ENCODE assay signal across 16 cellular contexts in genomic region chr20:61922936-61923335, GRCh38.
A peak's percentile ranks its signal among the peaks of the same experiment; 100 is the strongest.
DNase-seq lines count a peak whose midpoint lies in the region; ATAC-seq and TF ChIP-seq lines count a peak whose summit lies in the region.
"Had no signal": no experiment of that assay in that cellular context is flagged by ENCODE, and none has a peak within 500 bp of the region (broad histone marks: within the 10 kb centered on the region; RNA-seq: fewer than 3 reads in every experiment).

No MANE protein-coding gene starts in this region.

- TF ChIP-seq CTCF in HEK293 (tag by site-specific recombination; IDR thresholded peaks at IDR 0.05) (no peak), chondrocyte (IDR thresholded peaks at IDR 0.05) (no peak), lower lobe of right lung (IDR thresholded peaks at IDR 0.05) (no peak)

- peak; percentile 40 for DNase-seq in chondrocyte (ENCODE audit: low spot score)
- DNase-seq in lower lobe of right lung: peak; percentile 23
- DNase-seq in posterior vena cava (ENCODE audit: low spot score): peak; percentile 32
- no peak for DNase-seq in SKM-1 treated with dmso at 0.1 percent for 144 hours (lab: John Stamatoyannopoulos, UW; ENCODE audit: unreplicated experiment)
- DNase-seq in activated gamma-delta T cell (lab: John Stamatoyannopoulos, UW): no peak
- DNase-seq in RKO (ENCODE audit: low spot score): no peak
- DNase-seq: C1 segment of cervical spinal cord; Calu3; CD4-positive, alpha-beta memory T cell; COR-L47; DMS53; DMS79 treated with DMSO at 0.1 percent for 48 hours; GM23248; HCEC 1CT had no signal

- H3K27ac Mint-ChIP-seq in chondrocyte (ENCODE audit: unreplicated experiment): no peak overlapping the region
- H3K27ac Mint-ChIP-seq: CD4-positive, alpha-beta memory T cell had no signal

- H3K36me3 Mint-ChIP-seq in chondrocyte (ENCODE audit: low read depth): no peaks in the 10 kb centered on the region
- H3K36me3 Mint-ChIP-seq: CD4-positive, alpha-beta memory T cell had no signal

- H3K4me3 Mint-ChIP-seq in chondrocyte (ENCODE audit: unreplicated experiment): no peak overlapping the region
- H3K4me3 Mint-ChIP-seq: CD4-positive, alpha-beta memory T cell had no signal

- H3K27ac ChIP-seq in HEK293 (ENCODE audit: extremely low read depth, low read depth, low read length) (no peak overlapping the region), lower lobe of right lung (no peak overlapping the region)
- H3K27ac ChIP-seq: GM23248 had no signal

- no peaks in the 10 kb centered on the region for H3K4me1 ChIP-seq in HEK293 (ENCODE audit: control insufficient read depth, insufficient read depth, low read length)
- no peaks in the 10 kb centered on the region for H3K4me1 ChIP-seq in lower lobe of right lung

- no peaks in the 10 kb centered on the region for H3K9me3 ChIP-seq in HEK293 (ENCODE audit: control insufficient read depth, insufficient read depth, low read depth, low read length)
- H3K9me3 ChIP-seq in lower lobe of right lung: no peaks in the 10 kb centered on the region

- H3K4me3 ChIP-seq in HEK293 (ENCODE audit: low read depth, low read length) (no peak overlapping the region), lower lobe of right lung (no peak overlapping the region)
- H3K4me3 ChIP-seq: GM23248 had no signal

- ATAC-seq in lower lobe of right lung (no peak), GM19395 (IDR thresholded peaks at IDR 0.05; ENCODE audit: unreplicated experiment) (no peak)

- no peaks in the 10 kb centered on the region for H3K9me3 Mint-ChIP-seq in chondrocyte (ENCODE audit: low read depth)

- peaks cover 6% of the 10 kb centered on the region for H3K27me3 ChIP-seq in lower lobe of right lung (ENCODE audit: low read depth)

- H3K36me3 ChIP-seq in HEK293 (ENCODE audit: control insufficient read depth in 2 of 2, insufficient read depth in 1 of 2, low read length in 2 of 2) (no peaks in the 10 kb centered on the region), lower lobe of right lung (no peaks in the 10 kb centered on the region)

- intact Hi-C loops in lower lobe of right lung (cut with DNase I): no loop called here
- intact Hi-C loops in posterior vena cava (cut with DNase I): no loop called here

- CTCF ChIA-PET in HEK293 (lab: Yijun Ruan, JAX): interaction anchor here (0.6 kb wide), 1 partner anchor 460 kb away, joined by 5 read pairs; no protein-coding TSS in a partner anchor

- no peaks in the 10 kb centered on the region for H3K27me3 Mint-ChIP-seq in chondrocyte (ENCODE audit: low read depth)

- H3K4me1 Mint-ChIP-seq in chondrocyte (ENCODE audit: low read depth): peaks cover 11% of the 10 kb centered on the region
- H3K4me1 Mint-ChIP-seq: CD4-positive, alpha-beta memory T cell had no signal

- POLR2A ChIA-PET in HEK293 (lab: Yijun Ruan, JAX): no interaction called here

TF ChIP-seq in HEK293, 187 proteins besides CTCF, POLR2A, EP300 and RAD21:
- peak; percentile 53; the same call in 1 of the 2 replicates for TF ChIP-seq ZIC2 (tag by site-specific recombination; IDR thresholded peaks at IDR 0.05)
- no peak for TF ChIP-seq ZNF24 (tag by site-specific recombination; IDR thresholded peaks at IDR 0.05)

Comparison
In these comparisons a context has a peak if more than half of its experiments do, and no peak if none do; other contexts are left out.
1. DNase-seq: peak in chondrocyte (single experiment), lower lobe of right lung (single experiment) and posterior vena cava (single experiment); none in SKM-1 treated with dmso at 0.1 percent for 144 hours (single experiment), activated gamma-delta T cell (single experiment) and RKO (single experiment).